ENCODE assay signal across 1 cellular context in genomic region chr6:151441390-151442166, GRCh38.
TF ChIP-seq lines count a peak whose summit lies in the region.

No MANE protein-coding gene starts in this region.

TF ChIP-seq in A549, 52 proteins besides CTCF, POLR2A, EP300 and RAD21 (continued from another document):
- no peak for TF ChIP-seq REST (IDR thresholded peaks at IDR 0.05)
TF ChIP-seq in A549: peak in this region for 0.
